ENCODE assay signal across 17 cellular contexts in the genomic region with DNA sequence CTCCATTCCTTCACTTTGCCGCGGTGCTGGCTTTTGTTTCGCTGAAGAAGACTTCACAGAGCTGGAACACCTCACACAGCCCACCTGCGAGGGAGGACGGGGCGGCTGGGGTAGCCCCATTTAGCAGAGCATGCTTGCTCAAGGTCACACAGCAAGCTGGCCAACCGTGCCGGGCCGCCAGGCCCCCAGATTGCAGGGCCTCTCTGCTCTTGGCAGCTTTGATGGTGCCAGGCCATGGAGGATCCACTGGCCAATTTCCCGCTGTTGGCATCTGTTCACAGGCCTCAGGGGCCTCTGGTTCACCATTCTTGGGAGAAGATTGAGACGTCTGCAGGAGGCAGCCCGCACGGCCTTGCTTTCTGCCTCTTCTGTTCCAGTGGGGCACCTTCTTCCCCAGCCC.
"Had no signal": no experiment of that assay in that cellular context is flagged by ENCODE, and none has a peak within 500 bp of the region (broad histone marks: within the 10 kb centered on the region; RNA-seq: fewer than 3 reads in every experiment).

No MANE protein-coding gene starts in this region.

- H3K27ac Mint-ChIP-seq: naive thymus-derived CD8-positive, alpha-beta T cell; stimulated activated naive B cell treated with anti-CD40 and anti-IgM and Interleukin-4, amounts not matched to agents 10 μg/mL and 1 μg/mL and 100 μg/mL, for 72 hours; stimulated activated naive CD8-positive, alpha-beta T cell treated with anti-CD3 and anti-CD28 coated beads, Interleukin-15, amount 100 ng/mL, for 72 hours had no signal

- H3K4me3 ChIP-seq: coronary artery, hepatocyte, pancreas, prostate gland, right lobe of liver, spleen, thoracic aorta, transverse colon had no signal

- ATAC-seq: left colon; naive thymus-derived CD8-positive, alpha-beta T cell; pancreas; right lobe of liver; stimulated activated naive B cell treated with anti-CD40 and anti-IgM and Interleukin-4, amounts not matched to agents 10 μg/mL and 1 μg/mL and 100 μg/mL, for 72 hours; stimulated activated naive CD8-positive, alpha-beta T cell treated with anti-CD3 and anti-CD28 coated beads, Interleukin-15, amount 100 ng/mL, for 72 hours had no signal

- H3K4me1 Mint-ChIP-seq: central memory CD8-positive, alpha-beta T cell; stimulated activated naive B cell treated with anti-CD40 and anti-IgM and Interleukin-4, amounts not matched to agents 10 μg/mL and 1 μg/mL and 100 μg/mL, for 72 hours; stimulated activated naive CD8-positive, alpha-beta T cell treated with anti-CD3 and anti-CD28 coated beads, Interleukin-15, amount 100 ng/mL, for 72 hours had no signal

- H3K4me1 ChIP-seq: pancreas, prostate gland, right lobe of liver, spleen, transverse colon had no signal

- H3K36me3 Mint-ChIP-seq: naive thymus-derived CD8-positive, alpha-beta T cell had no signal

- H2AFZ ChIP-seq: hepatocyte had no signal

- H3K4me3 Mint-ChIP-seq: central memory CD8-positive, alpha-beta T cell; naive thymus-derived CD8-positive, alpha-beta T cell; stimulated activated naive B cell treated with anti-CD40 and anti-IgM and Interleukin-4, amounts not matched to agents 10 μg/mL and 1 μg/mL and 100 μg/mL, for 72 hours; stimulated activated naive CD8-positive, alpha-beta T cell treated with anti-CD3 and anti-CD28 coated beads, Interleukin-15, amount 100 ng/mL, for 72 hours had no signal

- H3K27ac ChIP-seq: coronary artery, hepatocyte, pancreas, prostate gland, right lobe of liver, spleen, thoracic aorta, transverse colon had no signal

- DNase-seq: effector CD8-positive, alpha-beta T cell; foreskin melanocyte; left colon; naive thymus-derived CD8-positive, alpha-beta T cell; right lobe of liver; spleen; stimulated activated CD4-positive, alpha-beta T cell treated with anti-CD3 and anti-CD28 coated beads, Interleukin-2, amount 100 ng/mL, for 24 hours; stimulated activated CD4-positive, alpha-beta T cell treated with anti-CD3 and anti-CD28 coated beads, Interleukin-4, amount 100 ng/mL, for 4 hours; stimulated activated naive B cell treated with anti-CD40 and anti-IgM and Interleukin-4, amounts not matched to agents 10 μg/mL and 1 μg/mL and 100 μg/mL, for 72 hours; stimulated activated naive CD8-positive, alpha-beta T cell treated with anti-CD3 and anti-CD28 coated beads, Interleukin-15, amount 100 ng/mL, for 72 hours; transverse colon had no signal

- H3K36me3 ChIP-seq: pancreas, prostate gland, right lobe of liver, spleen, thoracic aorta, transverse colon had no signal

- H3K79me2 ChIP-seq: hepatocyte had no signal

- H3K27me3 ChIP-seq: hepatocyte, right lobe of liver had no signal

- H3K9me3 ChIP-seq: pancreas, prostate gland, right lobe of liver, spleen, thoracic aorta, transverse colon had no signal

- H3K4me2 ChIP-seq: hepatocyte had no signal

- H3K9me3 Mint-ChIP-seq: central memory CD8-positive, alpha-beta T cell; naive thymus-derived CD8-positive, alpha-beta T cell; stimulated activated naive B cell treated with anti-CD40 and anti-IgM and Interleukin-4, amounts not matched to agents 10 μg/mL and 1 μg/mL and 100 μg/mL, for 72 hours; stimulated activated naive CD8-positive, alpha-beta T cell treated with anti-CD3 and anti-CD28 coated beads, Interleukin-15, amount 100 ng/mL, for 72 hours had no signal
